9 cellular contexts compared by ENCODE assay signal in genomic region chr4:10033191-10033881, GRCh38. TPM values are rescaled to one million over a fixed set of nuclear protein-coding genes. Genes with fewer than 3 reads are reported as not detected.
A peak's percentile ranks its signal among the peaks of the same experiment; 100 is the strongest.
DNase-seq lines count a peak whose midpoint lies in the region; ATAC-seq, FAIRE-seq and TF ChIP-seq lines count a peak whose summit lies in the region.
"Had no signal": no experiment of that assay in that cellular context is flagged by ENCODE, and none has a peak within 500 bp of the region (broad histone marks: within the 10 kb centered on the region; RNA-seq: fewer than 3 reads in every experiment).

No MANE protein-coding gene starts in this region.

- no peak overlapping the region for H3K27ac ChIP-seq in keratinocyte (ENCODE audit: control insufficient read depth, insufficient read depth, low read length)
- H3K27ac ChIP-seq in upper lobe of right lung: peak overlapping the region; percentile 65

- no peaks in the 10 kb centered on the region for H3K9me3 Mint-ChIP-seq in activated CD4-positive, alpha-beta memory T cell treated with anti-CD3 and anti-CD28 coated beads for 36 hours
- no peaks in the 10 kb centered on the region for H3K9me3 Mint-ChIP-seq in activated CD4-positive, alpha-beta memory T cell treated with anti-CD3 and anti-CD28 coated beads, Interleukin-2, amount 10 ng/mL, durations not matched to agents 7 days and 5 days
- H3K9me3 Mint-ChIP-seq in activated naive CD8-positive, alpha-beta T cell treated with anti-CD3 and anti-CD28 coated beads, Interleukin-2, amount 10 ng/mL, durations not matched to agents 7 days and 5 days: no peaks in the 10 kb centered on the region
- H3K9me3 Mint-ChIP-seq: activated naive CD4-positive, alpha-beta T cell treated with anti-CD3 and anti-CD28 coated beads, Interleukin-2, amount 50 U/mL, for 24 hours had no signal

- no peak overlapping the region for H3K27ac Mint-ChIP-seq in activated CD4-positive, alpha-beta memory T cell treated with anti-CD3 and anti-CD28 coated beads for 36 hours
- no peak overlapping the region for H3K27ac Mint-ChIP-seq in activated CD4-positive, alpha-beta memory T cell treated with anti-CD3 and anti-CD28 coated beads, Interleukin-2, amount 10 ng/mL, durations not matched to agents 7 days and 5 days
- H3K27ac Mint-ChIP-seq in activated naive CD8-positive, alpha-beta T cell treated with anti-CD3 and anti-CD28 coated beads, Interleukin-2, amount 10 ng/mL, durations not matched to agents 7 days and 5 days: no peak overlapping the region
- H3K27ac Mint-ChIP-seq: activated naive CD4-positive, alpha-beta T cell treated with anti-CD3 and anti-CD28 coated beads, Interleukin-2, amount 50 U/mL, for 24 hours had no signal

- peak; percentile 22 for DNase-seq in activated CD4-positive, alpha-beta memory T cell treated with anti-CD3 and anti-CD28 coated beads for 36 hours
- no peak for DNase-seq in activated CD4-positive, alpha-beta memory T cell treated with anti-CD3 and anti-CD28 coated beads, Interleukin-2, amount 10 ng/mL, durations not matched to agents 7 days and 5 days
- DNase-seq in activated naive CD8-positive, alpha-beta T cell treated with anti-CD3 and anti-CD28 coated beads, Interleukin-2, amount 10 ng/mL, durations not matched to agents 7 days and 5 days: no peak
- DNase-seq in keratinocyte (ENCODE audit: low read depth, low spot score) (no peak), upper lobe of right lung (no peak), SHP77 (lab: John Stamatoyannopoulos, UW) (no peak), NCI-H1048 (lab: John Stamatoyannopoulos, UW) (no peak)
- no peak for DNase-seq in central memory CD4-positive, alpha-beta T cell

- H3K9me3 ChIP-seq in keratinocyte (ENCODE audit: control insufficient read depth, low read depth, low read length) (no peaks in the 10 kb centered on the region), upper lobe of right lung (no peaks in the 10 kb centered on the region)

- intact Hi-C loops in activated CD4-positive, alpha-beta memory T cell treated with anti-CD3 and anti-CD28 coated beads for 36 hours (cut with micrococcal nuclease): no loop called here
- intact Hi-C loops in upper lobe of right lung (cut with DNase I): no loop called here

- H2AFZ ChIP-seq in keratinocyte (ENCODE audit: control insufficient read depth, low read length): no peak overlapping the region

- H3K27me3 Mint-ChIP-seq in activated CD4-positive, alpha-beta memory T cell treated with anti-CD3 and anti-CD28 coated beads for 36 hours: peaks cover 8% of the 10 kb centered on the region
- peaks cover 3% of the 10 kb centered on the region for H3K27me3 Mint-ChIP-seq in activated CD4-positive, alpha-beta memory T cell treated with anti-CD3 and anti-CD28 coated beads, Interleukin-2, amount 10 ng/mL, durations not matched to agents 7 days and 5 days
- peaks cover 2% of the 10 kb centered on the region for H3K27me3 Mint-ChIP-seq in activated naive CD8-positive, alpha-beta T cell treated with anti-CD3 and anti-CD28 coated beads, Interleukin-2, amount 10 ng/mL, durations not matched to agents 7 days and 5 days

- no peaks in the 10 kb centered on the region for H4K20me1 ChIP-seq in keratinocyte (ENCODE audit: control insufficient read depth, extremely low read depth, insufficient read depth, low read length)

- dilution Hi-C loops in keratinocyte (cut with MboI; ENCODE audit: extremely low pct_ligation_motif_present, low sequenced_read_pairs): no loop called here

- POLR2A ChIA-PET in activated CD4-positive, alpha-beta memory T cell treated with anti-CD3 and anti-CD28 coated beads for 36 hours (lab: Charles Lee): no interaction called here
- POLR2A ChIA-PET in activated CD4-positive, alpha-beta memory T cell treated with anti-CD3 and anti-CD28 coated beads, Interleukin-2, amount 10 ng/mL, durations not matched to agents 7 days and 5 days (lab: Charles Lee): no interaction called here
- POLR2A ChIA-PET in activated naive CD8-positive, alpha-beta T cell treated with anti-CD3 and anti-CD28 coated beads, Interleukin-2, amount 10 ng/mL, durations not matched to agents 7 days and 5 days (lab: Charles Lee): no interaction called here

- no peak overlapping the region for H3K4me3 Mint-ChIP-seq in activated CD4-positive, alpha-beta memory T cell treated with anti-CD3 and anti-CD28 coated beads for 36 hours
- no peak overlapping the region for H3K4me3 Mint-ChIP-seq in activated CD4-positive, alpha-beta memory T cell treated with anti-CD3 and anti-CD28 coated beads, Interleukin-2, amount 10 ng/mL, durations not matched to agents 7 days and 5 days
- peak overlapping the region; percentile 0 for H3K4me3 Mint-ChIP-seq in activated naive CD8-positive, alpha-beta T cell treated with anti-CD3 and anti-CD28 coated beads, Interleukin-2, amount 10 ng/mL, durations not matched to agents 7 days and 5 days
- H3K4me3 Mint-ChIP-seq: activated naive CD4-positive, alpha-beta T cell treated with anti-CD3 and anti-CD28 coated beads, Interleukin-2, amount 50 U/mL, for 24 hours had no signal

- CTCF ChIA-PET in activated CD4-positive, alpha-beta memory T cell treated with anti-CD3 and anti-CD28 coated beads for 36 hours (lab: Charles Lee): interaction anchor here (1.2 kb wide), 1 partner anchor 18 kb away, joined by 5 read pairs; no protein-coding TSS in a partner anchor
- CTCF ChIA-PET in activated CD4-positive, alpha-beta memory T cell treated with anti-CD3 and anti-CD28 coated beads, Interleukin-2, amount 10 ng/mL, durations not matched to agents 7 days and 5 days (lab: Charles Lee): interaction anchor here (1.3 kb wide), 2 partner anchors 9 to 330 kb away, joined by 3 to 4 read pairs; no protein-coding TSS in a partner anchor

- TF ChIP-seq CTCF in keratinocyte (optimal IDR thresholded peaks at IDR 0.05 in 1 of 3, IDR thresholded peaks at IDR 0.05 in 1 of 3, conservative IDR thresholded peaks at IDR 0.05 in 1 of 3; ENCODE audit: extremely low read depth in 1 of 3, insufficient read depth in 2 of 3, low read length in 3 of 3) (no peak), upper lobe of right lung (IDR thresholded peaks at IDR 0.05) (no peak)

- peak; percentile 61 for ATAC-seq in activated naive CD8-positive, alpha-beta T cell treated with anti-CD3 and anti-CD28 coated beads, Interleukin-2, amount 10 ng/mL, durations not matched to agents 7 days and 5 days (ENCODE audit: low read depth)
- ATAC-seq in upper lobe of right lung: peak; percentile 64

- FAIRE-seq in keratinocyte (lab: Jason Lieb, UNC): peak; percentile 53

- no peaks in the 10 kb centered on the region for H3K9me1 ChIP-seq in keratinocyte (ENCODE audit: control insufficient read depth, extremely low read depth, insufficient read depth, low read length)

- H3K36me3 ChIP-seq in keratinocyte (ENCODE audit: control insufficient read depth in 2 of 2, extremely low read depth in 1 of 2, insufficient read depth in 2 of 2, low read length in 2 of 2) (no peaks in the 10 kb centered on the region), upper lobe of right lung (no peaks in the 10 kb centered on the region)

- no peaks in the 10 kb centered on the region for H3K79me2 ChIP-seq in keratinocyte (ENCODE audit: control insufficient read depth, insufficient read depth, low read length)

- H3K4me3 ChIP-seq in keratinocyte (ENCODE audit: control insufficient read depth in 2 of 3, extremely low read depth in 1 of 3, insufficient read depth in 2 of 3, low read depth in 1 of 3, low read length in 3 of 3): peak overlapping the region in 1 of 3 experiments; percentile 22
- H3K4me3 ChIP-seq in upper lobe of right lung: no peak overlapping the region

- peaks cover 9% of the 10 kb centered on the region for H3K4me1 Mint-ChIP-seq in activated CD4-positive, alpha-beta memory T cell treated with anti-CD3 and anti-CD28 coated beads for 36 hours (ENCODE audit: low read depth)
- H3K4me1 Mint-ChIP-seq in activated CD4-positive, alpha-beta memory T cell treated with anti-CD3 and anti-CD28 coated beads, Interleukin-2, amount 10 ng/mL, durations not matched to agents 7 days and 5 days: peaks cover 21% of the 10 kb centered on the region
- peaks cover 18% of the 10 kb centered on the region for H3K4me1 Mint-ChIP-seq in activated naive CD8-positive, alpha-beta T cell treated with anti-CD3 and anti-CD28 coated beads, Interleukin-2, amount 10 ng/mL, durations not matched to agents 7 days and 5 days

- H3K4me2 ChIP-seq in keratinocyte (ENCODE audit: control insufficient read depth, extremely low read depth, insufficient read depth, low read depth, low read length): peak overlapping the region; percentile 59

- no peak overlapping the region for H3K9ac ChIP-seq in keratinocyte (ENCODE audit: control insufficient read depth, extremely low read depth, insufficient read depth, low read length)

- H3K27me3 ChIP-seq in keratinocyte (ENCODE audit: control insufficient read depth, extremely low read depth, insufficient read depth, low read length): peaks cover 3% of the 10 kb centered on the region
- H3K27me3 ChIP-seq in upper lobe of right lung: no peaks in the 10 kb centered on the region

- peaks cover 3% of the 10 kb centered on the region for H3K36me3 Mint-ChIP-seq in activated CD4-positive, alpha-beta memory T cell treated with anti-CD3 and anti-CD28 coated beads for 36 hours
- H3K36me3 Mint-ChIP-seq in activated CD4-positive, alpha-beta memory T cell treated with anti-CD3 and anti-CD28 coated beads, Interleukin-2, amount 10 ng/mL, durations not matched to agents 7 days and 5 days (ENCODE audit: low read depth): no peaks in the 10 kb centered on the region
- no peaks in the 10 kb centered on the region for H3K36me3 Mint-ChIP-seq in activated naive CD8-positive, alpha-beta T cell treated with anti-CD3 and anti-CD28 coated beads, Interleukin-2, amount 10 ng/mL, durations not matched to agents 7 days and 5 days

- H3K4me1 ChIP-seq in keratinocyte (ENCODE audit: control insufficient read depth, extremely low read depth, insufficient read depth, low read length) (peaks cover 29% of the 10 kb centered on the region), upper lobe of right lung (peaks cover 24% of the 10 kb centered on the region)

RNA-seq across cellular contexts. Expression of gene SLC2A9, which starts 12.0 kb away (rescaled TPM):
- under 1 TPM; 0.10 to 0.65 TPM for total RNA-seq in activated CD4-positive, alpha-beta memory T cell treated with anti-CD3 and anti-CD28 coated beads for 36 hours
- total RNA-seq in activated CD4-positive, alpha-beta memory T cell treated with anti-CD3 and anti-CD28 coated beads, Interleukin-2, amount 10 ng/mL, durations not matched to agents 7 days and 5 days: under 1 TPM; 0.55 to 0.83 TPM
- total RNA-seq in activated naive CD8-positive, alpha-beta T cell treated with anti-CD3 and anti-CD28 coated beads, Interleukin-2, amount 10 ng/mL, durations not matched to agents 7 days and 5 days: 1 to 10 TPM in 1 of 2 experiments, under 1 TPM in 1; 0.77 to 1.6 TPM
- polyA plus RNA-seq in keratinocyte: 37.3 to 44.3 TPM (median 43.5 TPM) in 3 replicates
- polyA plus RNA-seq in keratinocyte (2011; ENCODE audit: low read depth): 8.9 TPM
- 34.4 and 43.5 TPM in 2 replicates for polyA plus RNA-seq in keratinocyte (2011; cell fraction: cytosol; rRNA removed)
- 71.8 and 91.0 TPM in 2 replicates for polyA plus RNA-seq in keratinocyte (2011; cell fraction: nucleus; rRNA removed)
- polyA plus RNA-seq in keratinocyte (2012; ENCODE audit: low replicate concordance): 11.5 and 33.7 TPM in 2 replicates
- polyA minus RNA-seq in keratinocyte: 77.0 to 79.0 TPM (median 77.2 TPM) in 3 replicates
- polyA minus RNA-seq in keratinocyte (2011; cell fraction: cytosol; rRNA and poly(A)+ RNA removed): 61.0 TPM
- 92.6 and 125 TPM in 2 replicates for polyA minus RNA-seq in keratinocyte (2011; cell fraction: nucleus; rRNA and poly(A)+ RNA removed)
- 19.0 TPM for total RNA-seq in upper lobe of right lung
